Comparison of ENCODE assay signal across 11 cellular contexts in genomic region chr6:36600564-36601146, GRCh38. TPM values are rescaled to one million over a fixed set of nuclear protein-coding genes. Genes with fewer than 3 reads are reported as not detected.
A peak's percentile ranks its signal among the peaks of the same experiment; 100 is the strongest.
DNase-seq lines count a peak whose midpoint lies in the region; ATAC-seq, FAIRE-seq and TF ChIP-seq lines count a peak whose summit lies in the region.
"Had no signal": no experiment of that assay in that cellular context is flagged by ENCODE, and none has a peak within 500 bp of the region (broad histone marks: within the 10 kb centered on the region; RNA-seq: fewer than 3 reads in every experiment).

No MANE protein-coding gene starts in this region.

- H3K4me3 Mint-ChIP-seq in stimulated activated naive CD8-positive, alpha-beta T cell treated with anti-CD3 and anti-CD28 coated beads, Interleukin-15, Interleukin-2, amounts not matched to agents 100 ng/mL and 50 ng/mL, for 24 hours = peak overlapping the region; percentile 96
- peak overlapping the region; percentile 97 for H3K4me3 Mint-ChIP-seq in activated naive CD8-positive, alpha-beta T cell treated with anti-CD3 and anti-CD28 coated beads, Interleukin-2, amount 50 U/mL, for 24 hours

- no peak overlapping the region for H3K9ac ChIP-seq in kidney (ENCODE audit: low read length in 2 of 2)

- intact Hi-C loops in kidney (cut with DNase I) (no loop called here), upper lobe of right lung (cut with DNase I) (no loop called here), sciatic nerve (cut with DNase I) (no loop called here), adrenal gland (cut with DNase I) (no loop called here)

- no peak for ATAC-seq in stimulated activated naive CD8-positive, alpha-beta T cell treated with anti-CD3 and anti-CD28 coated beads, Interleukin-15, Interleukin-2, amounts not matched to agents 100 U/mL and 50 U/mL, for 24 hours
- no peak for ATAC-seq in activated naive CD8-positive, alpha-beta T cell treated with anti-CD3 and anti-CD28 coated beads, Interleukin-2, amount 50 U/mL, for 24 hours
- no peak for ATAC-seq in upper lobe of right lung
- ATAC-seq in sciatic nerve = no peak

- TF ChIP-seq POLR2A in adrenal gland (IDR thresholded peaks at IDR 0.05) = no peak

- TF ChIP-seq CTCF in kidney (IDR thresholded peaks at IDR 0.05; ENCODE audit: borderline replicate concordance, extremely low read depth, insufficient read depth) (no peak), upper lobe of right lung (IDR thresholded peaks at IDR 0.05) (no peak), adrenal gland (IDR thresholded peaks at IDR 0.05) (no peak)

- H3K27me3 ChIP-seq in upper lobe of right lung = no peaks in the 10 kb centered on the region
- H3K27me3 ChIP-seq in adrenal gland = no peaks in the 10 kb centered on the region
- H3K27me3 ChIP-seq: Peyer's patch had no signal

- no peak for FAIRE-seq in kidney (lab: Jason Lieb, UNC)

- no peak overlapping the region for H3K27ac ChIP-seq in kidney (ENCODE audit: low read depth in 2 of 2, low read length in 2 of 2)
- no peak overlapping the region for H3K27ac ChIP-seq in upper lobe of right lung
- H3K27ac ChIP-seq in adrenal gland = no peak overlapping the region

- peaks cover 100% of the 10 kb centered on the region for H3K36me3 Mint-ChIP-seq in stimulated activated naive CD8-positive, alpha-beta T cell treated with anti-CD3 and anti-CD28 coated beads, Interleukin-15, Interleukin-2, amounts not matched to agents 100 ng/mL and 50 ng/mL, for 24 hours (ENCODE audit: low read depth)
- peaks cover 99% of the 10 kb centered on the region for H3K36me3 Mint-ChIP-seq in activated naive CD8-positive, alpha-beta T cell treated with anti-CD3 and anti-CD28 coated beads, Interleukin-2, amount 50 U/mL, for 24 hours (ENCODE audit: low read depth)

- DNase-seq in stimulated activated naive CD8-positive, alpha-beta T cell treated with anti-CD3 and anti-CD28 coated beads, Interleukin-15, Interleukin-2, amounts not matched to agents 100 U/mL and 50 U/mL, for 24 hours = no peak
- DNase-seq in activated naive CD8-positive, alpha-beta T cell treated with anti-CD3 and anti-CD28 coated beads, Interleukin-2, amount 50 U/mL, for 24 hours = no peak
- DNase-seq in kidney (no peak), upper lobe of right lung (no peak), SIG-M5 (lab: John Stamatoyannopoulos, UW) (no peak), sciatic nerve (ENCODE audit: low spot score) (no peak), adrenal gland (no peak)
- DNase-seq: NCI-H1417 treated with DMSO at 0.1 percent for 48 hours had no signal

- no peaks in the 10 kb centered on the region for H3K9me3 Mint-ChIP-seq in stimulated activated naive CD8-positive, alpha-beta T cell treated with anti-CD3 and anti-CD28 coated beads, Interleukin-15, Interleukin-2, amounts not matched to agents 100 ng/mL and 50 ng/mL, for 24 hours
- H3K9me3 Mint-ChIP-seq in activated naive CD8-positive, alpha-beta T cell treated with anti-CD3 and anti-CD28 coated beads, Interleukin-2, amount 50 U/mL, for 24 hours = no peaks in the 10 kb centered on the region

- no peaks in the 10 kb centered on the region for H3K27me3 Mint-ChIP-seq in stimulated activated naive CD8-positive, alpha-beta T cell treated with anti-CD3 and anti-CD28 coated beads, Interleukin-15, Interleukin-2, amounts not matched to agents 100 ng/mL and 50 ng/mL, for 24 hours
- no peaks in the 10 kb centered on the region for H3K27me3 Mint-ChIP-seq in activated naive CD8-positive, alpha-beta T cell treated with anti-CD3 and anti-CD28 coated beads, Interleukin-2, amount 50 U/mL, for 24 hours
- H3K27me3 Mint-ChIP-seq: progenitor cell of endocrine pancreas had no signal

- peaks cover 87% of the 10 kb centered on the region for H3K4me1 Mint-ChIP-seq in stimulated activated naive CD8-positive, alpha-beta T cell treated with anti-CD3 and anti-CD28 coated beads, Interleukin-15, Interleukin-2, amounts not matched to agents 100 ng/mL and 50 ng/mL, for 24 hours (ENCODE audit: low read depth)
- peaks cover 81% of the 10 kb centered on the region for H3K4me1 Mint-ChIP-seq in activated naive CD8-positive, alpha-beta T cell treated with anti-CD3 and anti-CD28 coated beads, Interleukin-2, amount 50 U/mL, for 24 hours

- H3K4me3 ChIP-seq in kidney (ENCODE audit: low read length in 2 of 2) (peak overlapping the region; percentile 21 to 91), upper lobe of right lung (peak overlapping the region; percentile 99), adrenal gland (peak overlapping the region in 1 of 4 donors; percentile 73)

- WGBS in adrenal gland, 4 donors = 70 to 79% (median 74%) methylated on average over 6 of the region's 6 CpGs

- H3K27ac Mint-ChIP-seq in stimulated activated naive CD8-positive, alpha-beta T cell treated with anti-CD3 and anti-CD28 coated beads, Interleukin-15, Interleukin-2, amounts not matched to agents 100 ng/mL and 50 ng/mL, for 24 hours = peak overlapping the region; percentile 69
- H3K27ac Mint-ChIP-seq in activated naive CD8-positive, alpha-beta T cell treated with anti-CD3 and anti-CD28 coated beads, Interleukin-2, amount 50 U/mL, for 24 hours = peak overlapping the region; percentile 90

- H3K9me3 ChIP-seq in kidney (ENCODE audit: control insufficient read depth in 1 of 2, low read length in 2 of 2) (no peaks in the 10 kb centered on the region), upper lobe of right lung (no peaks in the 10 kb centered on the region), adrenal gland (replicated peaks in 1 of 3) (no peaks in the 10 kb centered on the region)
- H3K9me3 ChIP-seq: Peyer's patch had no signal

- H3K36me3 ChIP-seq in kidney (ENCODE audit: control insufficient read depth in 1 of 2, insufficient read depth in 2 of 2, low read length in 2 of 2) (peaks cover 45 to 89% of the 10 kb centered on the region in 2 donors), upper lobe of right lung (peaks cover 92% of the 10 kb centered on the region), adrenal gland (replicated peaks in 1 of 2) (peaks cover 0 to 91% of the 10 kb centered on the region in 2 donors)

- peaks cover 15 to 27% of the 10 kb centered on the region in 2 donors for H3K4me1 ChIP-seq in kidney (ENCODE audit: control insufficient read depth in 1 of 2, insufficient read depth in 1 of 2, low read depth in 1 of 2, low read length in 2 of 2)
- H3K4me1 ChIP-seq in upper lobe of right lung = peaks cover 81% of the 10 kb centered on the region
- peaks cover 39 to 91% of the 10 kb centered on the region in 2 donors for H3K4me1 ChIP-seq in adrenal gland (replicated peaks in 1 of 2)

RNA-seq across cellular contexts. Expression of gene SRSF3, which starts 6.5 kb away (rescaled TPM):
- total RNA-seq in kidney = 257 TPM
- polyA plus RNA-seq in kidney (ENCODE audit: insufficient read depth, low read depth, low replicate concordance) = 222 TPM
- 169 TPM for total RNA-seq in upper lobe of right lung
- total RNA-seq in sciatic nerve = 218 TPM
- 100 to 1,000 TPM in 6 of 8 donors, 10 to 100 TPM in 2; 28.9 to 291 (median 123) TPM for total RNA-seq in adrenal gland
- polyA plus RNA-seq in adrenal gland = 100 to 1,000 TPM in 1 of 3 donors, 10 to 100 TPM in 2; 87.8 to 290 (median 92.4) TPM

RNA-seq across cellular contexts. Expression of gene STK38, which starts 53.4 kb away (rescaled TPM):
- total RNA-seq in kidney (30.4 TPM), upper lobe of right lung (27.8 TPM), sciatic nerve (39.7 TPM), adrenal gland (10 to 100 TPM in 6 of 8 donors, 1 to 10 TPM in 2; 7.4 to 21.3 (median 12.1) TPM)
- polyA plus RNA-seq in kidney (ENCODE audit: insufficient read depth, low read depth, low replicate concordance) (21.3 TPM), adrenal gland (10 to 100 TPM; 13.9 to 17.8 (median 16.6) TPM)
